In the genomic region with DNA sequence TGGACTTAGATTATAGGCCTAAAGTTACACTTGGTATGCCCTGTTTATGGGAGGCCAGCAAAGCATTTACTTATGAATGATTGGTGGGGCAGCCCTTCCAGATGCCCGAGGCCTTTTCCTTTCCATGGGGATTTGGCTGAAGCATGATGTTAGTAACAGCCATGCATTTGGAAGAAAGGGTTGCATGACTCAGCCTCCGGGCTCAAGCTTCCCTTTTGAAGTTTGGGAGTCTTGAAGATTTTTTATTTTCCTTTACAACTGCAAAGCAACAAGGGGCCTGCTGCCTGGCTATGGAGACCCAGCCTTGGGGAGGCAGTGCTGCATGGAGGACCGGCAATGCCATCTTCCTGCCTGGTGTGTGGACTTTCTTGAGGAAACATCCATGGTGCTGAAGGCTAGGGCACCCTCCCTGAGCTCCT, we compare ENCODE assay signal across 15 cellular contexts.
A peak's percentile ranks its signal among the peaks of the same experiment; 100 is the strongest.
DNase-seq lines count a peak whose midpoint lies in the region; FAIRE-seq and TF ChIP-seq lines count a peak whose summit lies in the region.
"Had no signal": no experiment of that assay in that cellular context is flagged by ENCODE, and none has a peak within 500 bp of the region (broad histone marks: within the 10 kb centered on the region; RNA-seq: fewer than 3 reads in every experiment).

No MANE protein-coding gene starts in this region.

- H2BK5ac ChIP-seq in mesendoderm (ENCODE audit: low read length): no peak overlapping the region

- H3K56ac ChIP-seq in mesendoderm (ENCODE audit: low read length): no peak overlapping the region

- DNase-seq in H54 (ENCODE audit: insufficient read length, low spot score) (peak; percentile 11), NCI-H69 (lab: John Stamatoyannopoulos, UW) (peak; percentile 50), astrocyte of the hippocampus (ENCODE audit: low read depth, low spot score) (peak; percentile 6), mesendoderm (peak; percentile 2), 8988T (no peak), ecto neural progenitor cell (ENCODE audit: low spot score) (no peak), GM03348 (ENCODE audit: low spot score) (no peak)
- DNase-seq: ACHN, HCEC 1CT, Kasumi-1, NCI-H1105 treated with DMSO at 0.1 percent for 48 hours, NCI-H1694 treated with DMSO at 0.1 percent for 48 hours, NCI-H510A had no signal

- no peak overlapping the region for H3K27ac ChIP-seq in mesendoderm (ENCODE audit: low read depth, low read length)
- H3K27ac ChIP-seq: C4-2B had no signal

- H2BK120ac ChIP-seq in mesendoderm (ENCODE audit: low read depth, low read length): no peak overlapping the region

- no peak overlapping the region for H2BK15ac ChIP-seq in mesendoderm (replicated peaks; ENCODE audit: low read depth)

- H3K36me3 ChIP-seq in mesendoderm (ENCODE audit: control insufficient read depth, insufficient read depth, low read length): no peaks in the 10 kb centered on the region

- no peaks in the 10 kb centered on the region for H3K79me1 ChIP-seq in mesendoderm (ENCODE audit: low read length)

- H3K4ac ChIP-seq in mesendoderm (ENCODE audit: low read depth, low read length): no peak overlapping the region

- no peak overlapping the region for H3K4me2 ChIP-seq in mesendoderm (ENCODE audit: low read length)

- H3K4me1 ChIP-seq in mesendoderm (ENCODE audit: control insufficient read depth, low read depth, low read length): no peaks in the 10 kb centered on the region

- H3K4me3 ChIP-seq in mesendoderm (ENCODE audit: low read length): no peak overlapping the region

- no peak overlapping the region for H3K18ac ChIP-seq in mesendoderm (ENCODE audit: low read length)

- FAIRE-seq in H54 (lab: Jason Lieb, UNC): no peak
- FAIRE-seq: D721Med had no signal

- no peak for TF ChIP-seq POLR2A in H54 (IDR thresholded peaks at IDR 0.05; ENCODE audit: low read depth, low read length)

- H4K8ac ChIP-seq in mesendoderm (ENCODE audit: low read depth, low read length): no peak overlapping the region

- no peak overlapping the region for H3K23ac ChIP-seq in mesendoderm (ENCODE audit: low read length)

- no peak overlapping the region for H4K5ac ChIP-seq in mesendoderm (ENCODE audit: low read length)

- WGBS in mesendoderm (ENCODE audit: extremely low coverage, insufficient coverage, low lambda C conversion rate): no CpG with 5 or more reads among the region's 3 CpGs

- no peaks in the 10 kb centered on the region for H3K27me3 ChIP-seq in mesendoderm (ENCODE audit: insufficient read depth, low read length, poor library complexity)

- H3K9ac ChIP-seq in mesendoderm (ENCODE audit: low read length): no peak overlapping the region

- no peak overlapping the region for H2AK5ac ChIP-seq in mesendoderm (ENCODE audit: low read length)

- H3K79me2 ChIP-seq in mesendoderm (ENCODE audit: control insufficient read depth, insufficient read depth, low read length): no peaks in the 10 kb centered on the region

Comparison
In these comparisons a context has a peak if more than half of its experiments do, and no peak if none do; other contexts are left out.
1. DNase-seq: peak in H54 (single experiment), NCI-H69 (single experiment), astrocyte of the hippocampus (single experiment) and mesendoderm (single experiment); none in 8988T (single experiment), ecto neural progenitor cell (single experiment) and GM03348 (single experiment).